10 cellular contexts compared by ENCODE assay signal in genomic region chr2:106137944-106138903, GRCh38. TPM values are rescaled to one million over a fixed set of nuclear protein-coding genes. Genes with fewer than 3 reads are reported as not detected.
DNase-seq lines count a peak whose midpoint lies in the region; ATAC-seq and TF ChIP-seq lines count a peak whose summit lies in the region.
"Had no signal": no experiment of that assay in that cellular context is flagged by ENCODE, and none has a peak within 500 bp of the region (broad histone marks: within the 10 kb centered on the region; RNA-seq: fewer than 3 reads in every experiment).

No MANE protein-coding gene starts in this region.

- H3K27ac ChIP-seq in right lobe of liver, result peak overlapping the region in 1 of 3 donors; percentile 24
- peak overlapping the region; percentile 60 for H3K27ac ChIP-seq in thymus (ENCODE audit: low read depth)

- WGBS in right lobe of liver (ENCODE audit: insufficient coverage, low coverage, low lambda C conversion rate, missing lambda C conversion rate), result 60% methylated on average over 12 of the region's 15 CpGs
- WGBS in thymus, result 68% methylated on average over 15 of the region's 15 CpGs

- peak in 3 of 4 donors; percentile 27 to 61 (median 39) for ATAC-seq in right lobe of liver
- ATAC-seq in GM19023 (IDR thresholded peaks at IDR 0.05; ENCODE audit: unreplicated experiment), result no peak
- no peak for ATAC-seq in GM21529 (IDR thresholded peaks at IDR 0.05; ENCODE audit: unreplicated experiment)

- no peak for TF ChIP-seq POLR2A in right lobe of liver (IDR thresholded peaks at IDR 0.05)

- H3K9me3 ChIP-seq in right lobe of liver, result no peaks in the 10 kb centered on the region
- H3K9me3 ChIP-seq in thymus (ENCODE audit: control insufficient read depth), result no peaks in the 10 kb centered on the region

- H3K27me3 ChIP-seq in right lobe of liver (no peaks in the 10 kb centered on the region), thymus (ENCODE audit: control insufficient read depth, insufficient read depth) (no peaks in the 10 kb centered on the region)

- no peak for TF ChIP-seq CTCF in right lobe of liver (IDR thresholded peaks at IDR 0.05)

- DNase-seq in activated T-cell treated with anti-CD3 and anti-CD28 coated beads, Interleukin-2, amount 50 U/mL, for 1 hour, result peak; percentile 50
- DNase-seq in activated T-cell treated with anti-CD3 and anti-CD28 coated beads for 4 hours (no peak), amniotic epithelial cell (ENCODE audit: low read depth) (peak; percentile 24), right lobe of liver (no peak), NCI-H774 (lab: John Stamatoyannopoulos, UW) (no peak)
- DNase-seq: NCI-H526 treated with DMSO at 0.1 percent for 48 hours; stimulated activated CD4-positive, alpha-beta T cell treated with anti-CD3 and anti-CD28 coated beads, Interleukin-1b, Interleukin-23, amount 100 ng/mL, for 48 hours had no signal

- H3K4me3 ChIP-seq in right lobe of liver (no peak overlapping the region), thymus (ENCODE audit: low read length) (no peak overlapping the region)

- intact Hi-C loops in right lobe of liver (cut with DNase I), result no loop called here

- H3K36me3 ChIP-seq in right lobe of liver (no peaks in the 10 kb centered on the region), thymus (ENCODE audit: control insufficient read depth, insufficient read depth) (peaks cover 6% of the 10 kb centered on the region)

- H3K4me1 ChIP-seq in right lobe of liver (peaks cover 0 to 9% (median 0%) of the 10 kb centered on the region in 4 donors), thymus (ENCODE audit: control insufficient read depth, insufficient read depth, low read length) (peaks cover 3% of the 10 kb centered on the region)

RNA-seq across cellular contexts. Expression of gene UXS1, which starts 55.9 kb away (rescaled TPM):
- total RNA-seq in right lobe of liver, result 10 to 100 TPM in 5 of 6 experiments, 1 to 10 TPM in 1; 8.2 to 56.2 (median 14.0) TPM
- polyA plus RNA-seq in thymus, result 21.6 TPM

Comparison
In these comparisons a context has a peak if more than half of its experiments do, and no peak if none do; other contexts are left out.
1. DNase-seq: peak in activated T-cell treated with anti-CD3 and anti-CD28 coated beads, Interleukin-2, amount 50 U/mL, for 1 hour (single experiment) and amniotic epithelial cell (single experiment); none in activated T-cell treated with anti-CD3 and anti-CD28 coated beads for 4 hours (single experiment), right lobe of liver (0 of 3) and NCI-H774 (single experiment).
2. ATAC-seq: peak in right lobe of liver (3 of 4); none in GM19023 (single experiment) and GM21529 (single experiment).